In the genomic region with DNA sequence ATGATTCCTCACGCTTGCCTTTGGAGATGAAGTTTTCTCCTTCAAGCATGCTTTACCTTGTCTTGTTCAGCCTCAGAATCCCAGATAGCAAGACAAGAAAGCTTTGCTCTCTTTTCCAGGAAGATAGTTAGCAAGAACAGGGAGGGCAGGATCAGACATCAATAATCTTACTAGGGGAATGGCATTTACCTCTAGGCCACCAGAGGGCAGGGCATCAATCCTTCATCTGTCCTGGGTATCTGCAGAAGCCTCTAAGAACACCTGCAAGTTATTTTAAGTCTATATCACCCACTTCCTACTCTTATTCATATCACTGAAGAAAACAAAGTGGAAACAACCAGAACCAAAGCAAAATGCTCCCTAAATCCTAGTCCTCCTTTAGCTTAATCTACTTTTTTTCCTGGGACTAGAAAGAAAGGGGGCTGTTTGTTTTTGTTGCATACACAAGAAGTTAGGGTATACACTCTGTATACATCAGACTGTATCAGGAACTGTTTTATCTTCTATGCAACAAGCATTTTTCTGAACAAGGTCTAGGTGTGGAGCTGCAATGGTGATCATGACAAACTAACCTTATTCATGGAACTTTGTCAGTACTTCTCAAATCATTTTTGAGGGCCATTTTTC, we compare ENCODE assay signal across 8 cellular contexts.
DNase-seq lines count a peak whose midpoint lies in the region; ATAC-seq and TF ChIP-seq lines count a peak whose summit lies in the region.

No MANE protein-coding gene starts in this region.

- H3K4me1 ChIP-seq in breast epithelium = no peaks in the 10 kb centered on the region
- no peaks in the 10 kb centered on the region for H3K4me1 ChIP-seq in Peyer's patch

- no peaks in the 10 kb centered on the region for H3K9me3 ChIP-seq in breast epithelium
- no peaks in the 10 kb centered on the region for H3K9me3 ChIP-seq in Peyer's patch

- TF ChIP-seq CTCF in MCF 10A (IDR thresholded peaks at IDR 0.05; ENCODE audit: unreplicated experiment) = peak; percentile 43
- TF ChIP-seq CTCF in breast epithelium (IDR thresholded peaks at IDR 0.05) = peak in 1 of 3 donors; percentile 32
- peak in 4 of 6 experiments; percentile 12 to 45 (median 37) for TF ChIP-seq CTCF in Peyer's patch (IDR thresholded peaks at IDR 0.05)

- H3K4me1 Mint-ChIP-seq in MCF 10A (ENCODE audit: insufficient read depth, unreplicated experiment) = no peaks in the 10 kb centered on the region
- no peaks in the 10 kb centered on the region for H3K4me1 Mint-ChIP-seq in T-cell

- H3K27ac Mint-ChIP-seq in MCF 10A (ENCODE audit: low read depth, unreplicated experiment) (no peak overlapping the region), T-cell (no peak overlapping the region)

- ATAC-seq in HG03439 (IDR thresholded peaks at IDR 0.05; ENCODE audit: unreplicated experiment) (peak; percentile 89), HG02870 (IDR thresholded peaks at IDR 0.05; ENCODE audit: unreplicated experiment) (no peak), HG02970 (IDR thresholded peaks at IDR 0.05; ENCODE audit: low FRiP score, unreplicated experiment) (no peak), T-cell (replicated peaks in 1 of 4) (no peak)

- BruUV-seq in MCF 10A (replicated peaks; lab: Mats Ljungman, UMichigan) = no TSS peak

- TF ChIP-seq POLR2A in breast epithelium (IDR thresholded peaks at IDR 0.05) (no peak), Peyer's patch (IDR thresholded peaks at IDR 0.05) (no peak)

- H3K27me3 ChIP-seq in breast epithelium (no peaks in the 10 kb centered on the region), Peyer's patch (no peaks in the 10 kb centered on the region)

- no peaks in the 10 kb centered on the region for H3K36me3 Mint-ChIP-seq in MCF 10A (ENCODE audit: insufficient read depth, unreplicated experiment)
- no peaks in the 10 kb centered on the region for H3K36me3 Mint-ChIP-seq in T-cell

- H3K27ac ChIP-seq in breast epithelium (no peak overlapping the region), Peyer's patch (no peak overlapping the region)

- CTCF ChIA-PET in MCF 10A (lab: Yijun Ruan, JAX) = interaction anchor here (0.6 to 3.8 kb wide), 18 partner anchors 9 to 1702 kb away, joined by 3 to 37 read pairs (median 3); no protein-coding TSS in a partner anchor
- CTCF ChIA-PET in T-cell (lab: Charles Lee) = no interaction called here

- H3K27me3 Mint-ChIP-seq in MCF 10A (ENCODE audit: insufficient read depth, unreplicated experiment) (peaks cover 24% of the 10 kb centered on the region), T-cell (no peaks in the 10 kb centered on the region)

- POLR2A ChIA-PET in MCF 10A (lab: Yijun Ruan, JAX) = interaction anchor here (1.1 kb wide), 1 partner anchor 11 kb away, joined by 3 read pairs; no protein-coding TSS in a partner anchor
- POLR2A ChIA-PET in T-cell (lab: Charles Lee) = no interaction called here

- H3K4me3 ChIP-seq in breast epithelium (no peak overlapping the region), Peyer's patch (no peak overlapping the region)

- H3K4me3 Mint-ChIP-seq in MCF 10A (ENCODE audit: unreplicated experiment) (no peak overlapping the region), T-cell (no peak overlapping the region)

- no peaks in the 10 kb centered on the region for H3K36me3 ChIP-seq in breast epithelium
- no peaks in the 10 kb centered on the region for H3K36me3 ChIP-seq in Peyer's patch

- H3K9me3 Mint-ChIP-seq in MCF 10A (ENCODE audit: unreplicated experiment) (no peaks in the 10 kb centered on the region), T-cell (peaks cover 5 to 23% (median 10%) of the 10 kb centered on the region in 3 donors)

- intact Hi-C loops in MCF 10A (cut with micrococcal nuclease) = loop anchor here (1.0 kb wide), 2 partner anchors 424 to 742 kb away; no protein-coding TSS in a partner anchor
- intact Hi-C loops in breast epithelium (cut with DNase I; ENCODE audit: low total_unique reads) = no loop called here

- DNase-seq in MCF 10A (ENCODE audit: unreplicated experiment) = peak; percentile 46
- no peak for DNase-seq in breast epithelium (ENCODE audit: low spot score in 2 of 2)
- DNase-seq in Peyer's patch = no peak
- DNase-seq in iPS DF 19.7 (ENCODE audit: low read depth, low spot score) = peak; percentile 9
- no peak for DNase-seq in T-cell

Comparison
In these comparisons a context has a peak if more than half of its experiments do, and no peak if none do; other contexts are left out.
1. DNase-seq: peak in MCF 10A (single experiment) and iPS DF 19.7 (single experiment); none in breast epithelium (0 of 2), Peyer's patch (0 of 3) and T-cell (0 of 34).